In the genomic region with DNA sequence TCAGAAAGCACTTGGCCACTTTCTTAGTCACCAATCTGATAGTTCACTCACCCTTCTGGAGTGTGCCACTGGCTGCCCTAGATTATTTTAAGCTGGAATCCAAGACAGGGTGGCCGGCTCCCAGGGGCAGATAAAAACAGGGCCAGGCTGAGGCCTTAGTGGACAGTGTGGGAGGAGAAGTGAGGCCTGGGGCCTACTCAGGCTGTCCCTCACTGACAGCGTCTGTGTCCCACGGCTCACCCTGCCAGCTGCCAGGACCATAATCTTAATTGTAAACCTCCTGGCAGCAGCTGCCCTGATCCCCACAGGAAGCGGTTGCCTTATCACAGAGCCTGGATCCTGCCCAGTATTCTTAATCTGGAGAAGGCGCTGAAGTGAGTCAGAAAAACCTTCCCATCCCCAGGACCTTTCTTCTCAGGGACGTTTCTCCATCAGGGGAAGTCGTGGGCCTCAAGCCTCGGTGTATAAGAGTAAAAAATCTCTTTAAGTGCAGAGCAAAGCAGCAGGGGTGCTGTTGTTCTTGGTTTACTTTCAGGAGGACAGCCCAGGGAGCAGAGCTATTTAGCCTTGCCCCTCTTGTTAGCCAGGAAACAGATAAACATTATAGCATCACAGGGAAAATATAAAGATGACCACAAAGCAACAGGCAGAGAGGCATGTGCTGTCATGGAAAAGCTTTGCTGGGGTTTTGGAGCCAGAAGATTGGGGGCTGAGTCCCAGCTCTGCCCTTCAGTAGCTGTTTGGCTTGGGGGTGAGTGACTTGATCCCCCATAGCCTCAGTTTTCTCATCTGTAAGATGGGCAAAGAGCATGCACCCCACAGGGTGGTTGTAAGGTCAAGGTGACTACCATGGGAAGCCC, we compare ENCODE assay signal across 11 cellular contexts. TPM values are rescaled to one million over a fixed set of nuclear protein-coding genes. Genes with fewer than 3 reads are reported as not detected.
DNase-seq lines count a peak whose midpoint lies in the region; ATAC-seq, FAIRE-seq and TF ChIP-seq lines count a peak whose summit lies in the region.
"Had no signal": no experiment of that assay in that cellular context is flagged by ENCODE, and none has a peak within 500 bp of the region (broad histone marks: within the 10 kb centered on the region; RNA-seq: fewer than 3 reads in every experiment).

No MANE protein-coding gene starts in this region.

- peaks cover 45% of the 10 kb centered on the region for H3K4me1 ChIP-seq in SJCRH30
- no peaks in the 10 kb centered on the region for H3K4me1 ChIP-seq in pancreas

- FAIRE-seq in pancreas (lab: Jason Lieb, UNC): no peak
- FAIRE-seq in GM12891 (lab: Jason Lieb, UNC): no peak
- FAIRE-seq: G401.6 had no signal

- WGBS in pancreas, 2 donors: 15 to 21% methylated on average over 8 of the region's 8 CpGs

- H3K36me3 ChIP-seq in SJCRH30: peaks cover 16% of the 10 kb centered on the region
- no peaks in the 10 kb centered on the region for H3K36me3 ChIP-seq in pancreas

- no peak overlapping the region for H3K4me3 ChIP-seq in SJCRH30
- no peak overlapping the region for H3K4me3 ChIP-seq in fibroblast of villous mesenchyme (ENCODE audit: low read depth, low read length)
- H3K4me3 ChIP-seq in pancreas: no peak overlapping the region

- DNase-seq in EH (ENCODE audit: low read depth): peak; percentile 90
- peak; percentile 95 to 98 for DNase-seq in SJCRH30
- DNase-seq in fibroblast of villous mesenchyme (ENCODE audit: low read depth): peak; percentile 96
- DNase-seq in pancreas: peak in 4 of 6 donors; percentile 29 to 62 (median 54)
- DNase-seq in GOT3 (lab: John Stamatoyannopoulos, UW): no peak
- no peak for DNase-seq in GM12891 (ENCODE audit: insufficient read length, low spot score)
- DNase-seq: stimulated activated naive CD8-positive, alpha-beta T cell treated with anti-CD3 and anti-CD28 coated beads, Interleukin-15, amount 100 ng/mL, for 72 hours had no signal

- TF ChIP-seq POLR2A in GM12891 (IDR thresholded peaks at IDR 0.05; ENCODE audit: low read depth, low read length): no peak

- TF ChIP-seq CTCF in fibroblast of villous mesenchyme (IDR thresholded peaks at IDR 0.05; ENCODE audit: insufficient read depth, low read depth, low read length) (no peak), pancreas (IDR thresholded peaks at IDR 0.05) (no peak)

- no peaks in the 10 kb centered on the region for H3K27me3 ChIP-seq in SJCRH30
- H3K27me3 ChIP-seq in pancreas: no peaks in the 10 kb centered on the region

- ATAC-seq in pancreas: peak; percentile 80 to 91 (median 84)
- ATAC-seq in HG02571 (IDR thresholded peaks at IDR 0.05; ENCODE audit: unreplicated experiment): no peak
- ATAC-seq in HG03139 (IDR thresholded peaks at IDR 0.05; ENCODE audit: unreplicated experiment): no peak
- ATAC-seq: activated naive CD4-positive, alpha-beta T cell treated with anti-CD3 and anti-CD28 coated beads, Interleukin-2, amount 50 U/mL, for 72 hours; stimulated activated naive CD8-positive, alpha-beta T cell treated with anti-CD3 and anti-CD28 coated beads, Interleukin-15, amount 100 ng/mL, for 72 hours had no signal

- intact Hi-C loops in pancreas (cut with DNase I): no loop called here

- peak overlapping the region; percentile 82 for H3K27ac ChIP-seq in SJCRH30
- H3K27ac ChIP-seq in pancreas: no peak overlapping the region

- H3K9me3 ChIP-seq in SJCRH30 (replicated peaks) (peaks cover 6% of the 10 kb centered on the region), pancreas (no peaks in the 10 kb centered on the region)

TF ChIP-seq in GM12891, 5 proteins besides CTCF, POLR2A, EP300 and RAD21:
- TF ChIP-seq POLR2AphosphoS5 (IDR thresholded peaks at IDR 0.05; ENCODE audit: low read depth, low read length): no peak
- TF ChIP-seq TAF1 (IDR thresholded peaks at IDR 0.05; ENCODE audit: low read depth, low read length): no peak
- TF ChIP-seq POU2F2 (IDR thresholded peaks at IDR 0.05; ENCODE audit: low read depth, low read length): no peak

RNA-seq across cellular contexts. Expression of gene TSPAN18, which starts 39.6 kb away (rescaled TPM):
- 28.6 and 31.5 TPM in 2 replicates for total RNA-seq in SJCRH30 (2014; rRNA removed; shearing (Covaris generic))
- total RNA-seq in fibroblast of villous mesenchyme (under 0.01 and 0.64 TPM in 2 replicates), pancreas (1 to 10 TPM in 4 of 6 donors, under 1 TPM in 2; 0.69 to 2.7 (median 1.5) TPM)
- polyA plus RNA-seq in pancreas: 1 to 10 TPM; 1.2 to 1.9 TPM
- 1.1 TPM for polyA plus RNA-seq in GM12891 (2012; ENCODE audit: low read depth, missing spikeins)

Comparison
In these comparisons a context has a peak if more than half of its experiments do, and no peak if none do; other contexts are left out.
1. DNase-seq: peak in EH (single experiment), SJCRH30 (2 of 2), fibroblast of villous mesenchyme (single experiment) and pancreas (4 of 6); none in GOT3 (single experiment) and GM12891 (single experiment).
2. ATAC-seq: peak in pancreas (4 of 4); none in HG02571 (single experiment) and HG03139 (single experiment).